In the genomic region with DNA sequence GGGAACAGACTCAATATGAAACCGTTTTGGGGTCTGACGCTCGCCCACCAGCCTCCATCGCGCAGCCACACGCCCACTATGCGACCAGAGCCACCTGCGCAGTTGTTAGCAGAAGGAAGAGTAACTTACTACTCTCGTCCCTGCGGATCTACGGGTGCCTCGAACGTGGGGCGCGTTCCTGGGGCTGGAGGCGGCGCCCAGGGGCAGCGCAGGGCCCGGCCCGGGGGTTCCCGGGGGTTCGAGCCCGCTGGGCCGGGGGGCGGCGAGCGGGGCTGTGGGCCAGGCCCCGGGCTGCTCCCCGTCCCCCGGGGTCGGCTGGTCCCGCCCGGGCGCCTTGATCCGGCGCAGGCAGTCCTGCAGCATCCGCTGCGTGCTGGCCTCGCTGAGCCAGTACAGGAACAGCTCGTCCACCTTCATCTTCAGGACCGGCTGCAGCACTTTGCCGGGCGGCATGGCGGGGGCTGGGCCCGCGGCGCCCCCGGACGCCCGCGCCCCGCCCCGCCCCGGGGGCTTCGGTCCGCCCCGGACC, we compare ENCODE assay signal across 1 cellular context.
TF ChIP-seq lines count a peak whose summit lies in the region.

No MANE protein-coding gene starts in this region.

TF ChIP-seq in liver, 16 proteins besides CTCF, POLR2A, EP300 and RAD21 (continued from another document):
- TF ChIP-seq, protein P1, sequence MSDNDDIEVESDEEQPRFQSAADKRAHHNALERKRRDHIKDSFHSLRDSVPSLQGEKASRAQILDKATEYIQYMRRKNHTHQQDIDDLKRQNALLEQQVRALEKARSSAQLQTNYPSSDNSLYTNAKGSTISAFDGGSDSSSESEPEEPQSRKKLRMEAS (IDR thresholded peaks at IDR 0.05), result no peak
